23 cellular contexts compared by ENCODE assay signal in genomic region chr2:224163573-224164307, GRCh38.
DNase-seq lines count a peak whose midpoint lies in the region; ATAC-seq lines count a peak whose summit lies in the region.
"Had no signal": no experiment of that assay in that cellular context is flagged by ENCODE, and none has a peak within 500 bp of the region (broad histone marks: within the 10 kb centered on the region; RNA-seq: fewer than 3 reads in every experiment).

No MANE protein-coding gene starts in this region.

- CTCF ChIA-PET in T-cell (lab: Charles Lee) = no interaction called here

- H2BK5ac ChIP-seq in trophoblast cell (ENCODE audit: low read depth, low read length, poor library complexity) = no peak overlapping the region

- H3K36me3 ChIP-seq in adipocyte (ENCODE audit: control insufficient read depth, insufficient read depth, low read length, severe bottlenecking) (no peaks in the 10 kb centered on the region), trophoblast cell (ENCODE audit: control insufficient read depth in 1 of 2, insufficient read depth in 2 of 2, low read length in 2 of 2) (no peaks in the 10 kb centered on the region)
- H3K36me3 ChIP-seq: esophagus squamous epithelium, left lung, pancreas had no signal

- no peak overlapping the region for H2BK12ac ChIP-seq in trophoblast cell (ENCODE audit: low read length)

- H3K4ac ChIP-seq in trophoblast cell (ENCODE audit: low read depth, low read length) = no peak overlapping the region

- H4K12ac ChIP-seq in trophoblast cell (ENCODE audit: low read depth, low read length) = no peak overlapping the region

- H2AK5ac ChIP-seq in trophoblast cell (ENCODE audit: low read length) = no peak overlapping the region

- peaks cover 14 to 23% of the 10 kb centered on the region in 2 donors for H3K27me3 Mint-ChIP-seq in T-cell

- H4K8ac ChIP-seq in trophoblast cell (ENCODE audit: low read depth, low read length) = no peak overlapping the region

- H3K36me3 Mint-ChIP-seq in T-cell = no peaks in the 10 kb centered on the region
- H3K36me3 Mint-ChIP-seq: stimulated activated effector memory CD8-positive, alpha-beta T cell treated with anti-CD3 and anti-CD28 coated beads, Interleukin-12 subunit alpha, Interleukin-12 subunit beta, amount 100 ng/mL, for 72 hours; type B pancreatic cell had no signal

- WGBS in trophoblast cell (ENCODE audit: extremely low coverage, insufficient coverage, insufficient read length) = no CpG with 5 or more reads among the region's 4 CpGs

- H3K4me1 ChIP-seq in adipocyte (ENCODE audit: control insufficient read depth, insufficient read depth, low read length) = peaks cover 53% of the 10 kb centered on the region
- H3K4me1 ChIP-seq in trophoblast cell (ENCODE audit: control insufficient read depth in 1 of 2, insufficient read depth in 2 of 2, low read length in 2 of 2) = no peaks in the 10 kb centered on the region
- H3K4me1 ChIP-seq: left lung, pancreas had no signal

- no peak overlapping the region for H3K23ac ChIP-seq in trophoblast cell (ENCODE audit: low read length)

- H3K18ac ChIP-seq in trophoblast cell (ENCODE audit: low read length) = no peak overlapping the region

- H3K14ac ChIP-seq in trophoblast cell (ENCODE audit: low read length) = no peak overlapping the region

- H3K4me1 Mint-ChIP-seq in T-cell = no peaks in the 10 kb centered on the region
- H3K4me1 Mint-ChIP-seq: stimulated activated effector memory CD8-positive, alpha-beta T cell treated with anti-CD3 and anti-CD28 coated beads, Interleukin-12 subunit alpha, Interleukin-12 subunit beta, amount 100 ng/mL, for 72 hours had no signal

- H2BK120ac ChIP-seq in trophoblast cell (ENCODE audit: insufficient read depth, low read length, poor library complexity) = no peak overlapping the region

- H3K4me3 ChIP-seq in adipocyte (ENCODE audit: low read length) = no peak overlapping the region
- peak overlapping the region; percentile 12 for H3K4me3 ChIP-seq in trophoblast cell (ENCODE audit: low read depth, low read length)
- H3K4me3 ChIP-seq: esophagus squamous epithelium, left lung, pancreas had no signal

- H3K4me2 ChIP-seq in trophoblast cell (ENCODE audit: low read length) = no peak overlapping the region

- H3K9me3 Mint-ChIP-seq in T-cell = peaks cover 0 to 10% (median 4%) of the 10 kb centered on the region in 3 donors
- H3K9me3 Mint-ChIP-seq: stimulated activated effector memory CD8-positive, alpha-beta T cell treated with anti-CD3 and anti-CD28 coated beads, Interleukin-12 subunit alpha, Interleukin-12 subunit beta, amount 100 ng/mL, for 72 hours had no signal

- DNase-seq in ELR (ENCODE audit: low read depth) (peak; percentile 72), adipocyte (ENCODE audit: low read depth) (peak; percentile 33), fibroblast of peridontal ligament (ENCODE audit: extremely low read depth) (peak; percentile 49), trophoblast cell (no peak), T-cell (no peak), midbrain (lab: John Stamatoyannopoulos, UW) (no peak), KG1 (lab: John Stamatoyannopoulos, UW) (no peak)
- DNase-seq: activated effector memory CD4-positive, alpha-beta T cell treated with anti-CD3 and anti-CD28 coated beads, Interleukin-2, amount 50 U/mL, for 16 hours; aorta; C1 segment of cervical spinal cord; DMS79; esophagus squamous epithelium; GOT3; KBM-7; left lung; NCI-H1105 treated with DMSO at 0.1 percent for 48 hours; NCI-H774; pancreas; stimulated activated CD4-positive, alpha-beta T cell treated with anti-CD3 and anti-CD28 coated beads, Interleukin-12 subunit alpha, Interleukin-12 subunit beta, amount 100 ng/mL, for 4 hours had no signal

- H3K27ac ChIP-seq in trophoblast cell (ENCODE audit: low read depth, low read length) = no peak overlapping the region
- H3K27ac ChIP-seq: HL-60, left lung, pancreas had no signal

- POLR2A ChIA-PET in T-cell (lab: Charles Lee) = no interaction called here

- no peak overlapping the region for H2AFZ ChIP-seq in trophoblast cell (ENCODE audit: insufficient read depth, low read length, poor library complexity)

- no peak overlapping the region for H3K4me3 Mint-ChIP-seq in T-cell
- H3K4me3 Mint-ChIP-seq: stimulated activated effector memory CD8-positive, alpha-beta T cell treated with anti-CD3 and anti-CD28 coated beads, Interleukin-12 subunit alpha, Interleukin-12 subunit beta, amount 100 ng/mL, for 72 hours; type B pancreatic cell had no signal

- H3K27ac Mint-ChIP-seq in T-cell = no peak overlapping the region
- H3K27ac Mint-ChIP-seq: stimulated activated effector memory CD8-positive, alpha-beta T cell treated with anti-CD3 and anti-CD28 coated beads, Interleukin-12 subunit alpha, Interleukin-12 subunit beta, amount 100 ng/mL, for 72 hours; type B pancreatic cell had no signal

- no peak for ATAC-seq in T-cell (replicated peaks in 1 of 4)
- no peak for ATAC-seq in GM19467 (IDR thresholded peaks at IDR 0.05; ENCODE audit: unreplicated experiment)
- ATAC-seq: left lung; pancreas; stimulated activated effector memory CD8-positive, alpha-beta T cell treated with anti-CD3 and anti-CD28 coated beads, Interleukin-12 subunit alpha, Interleukin-12 subunit beta, amount 100 ng/mL, for 72 hours had no signal

- H3K79me2 ChIP-seq in trophoblast cell (ENCODE audit: control insufficient read depth, insufficient read depth, low read length, poor library complexity) = no peaks in the 10 kb centered on the region

- H3K79me1 ChIP-seq in trophoblast cell (ENCODE audit: low read length) = no peaks in the 10 kb centered on the region

- no peaks in the 10 kb centered on the region for H3K27me3 ChIP-seq in adipocyte (replicated peaks; ENCODE audit: control insufficient read depth, insufficient read depth, low read length)
- no peaks in the 10 kb centered on the region for H3K27me3 ChIP-seq in trophoblast cell (ENCODE audit: insufficient read depth, low read length)
- H3K27me3 ChIP-seq: esophagus squamous epithelium, left lung, pancreas had no signal

- H4K91ac ChIP-seq in trophoblast cell (ENCODE audit: low read depth, low read length) = no peak overlapping the region

- H3K9ac ChIP-seq in adipocyte (ENCODE audit: low read length) (no peak overlapping the region), trophoblast cell (ENCODE audit: low read length) (no peak overlapping the region)

- H3K9me3 ChIP-seq in adipocyte (ENCODE audit: control insufficient read depth, low read length) (no peaks in the 10 kb centered on the region), trophoblast cell (ENCODE audit: insufficient read depth, low read depth, low read length) (no peaks in the 10 kb centered on the region)
- H3K9me3 ChIP-seq: esophagus squamous epithelium, left lung, pancreas had no signal

Comparison
In these comparisons a context has a peak if more than half of its experiments do, and no peak if none do; other contexts are left out.
1. DNase-seq: peak in ELR (single experiment), adipocyte (single experiment) and fibroblast of peridontal ligament (single experiment); none in trophoblast cell (0 of 2), T-cell (0 of 34), midbrain (single experiment) and KG1 (single experiment).